Comparison of ENCODE assay signal across 8 cellular contexts in the genomic region with DNA sequence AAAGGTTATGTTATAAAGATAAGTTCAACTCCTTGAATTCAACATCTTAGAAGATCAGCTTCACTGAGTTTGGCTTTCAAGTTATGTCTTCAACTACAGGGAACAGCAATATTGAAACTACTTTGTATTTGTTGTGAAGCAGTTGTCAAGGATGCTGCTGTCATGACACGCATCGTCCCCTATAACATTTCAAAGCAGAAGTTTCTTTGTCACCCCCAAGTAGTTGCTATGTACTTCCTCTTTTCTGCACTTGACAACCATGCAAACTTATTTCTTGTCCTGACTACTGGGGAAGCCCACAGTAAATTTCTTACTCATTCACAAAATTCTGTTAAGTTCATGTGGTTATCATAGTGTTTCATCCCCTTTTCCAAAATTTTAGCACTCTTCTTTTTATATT. TPM values are rescaled to one million over a fixed set of nuclear protein-coding genes. Genes with fewer than 3 reads are reported as not detected.
DNase-seq lines count a peak whose midpoint lies in the region; ATAC-seq and TF ChIP-seq lines count a peak whose summit lies in the region.

No MANE protein-coding gene starts in this region.

- no peaks in the 10 kb centered on the region for H3K9me3 Mint-ChIP-seq in CD4-positive, alpha-beta memory T cell
- no peaks in the 10 kb centered on the region for H3K9me3 Mint-ChIP-seq in T-helper 1 cell treated with Interleukin-12 subunit alpha and Interleukin-12 subunit beta and Interleukin-4 antibody, amounts not matched to agents 30 μg/mL and 1 μg/mL, for 36 hours
- H3K9me3 Mint-ChIP-seq in WTC11 = no peaks in the 10 kb centered on the region

- H3K9me3 ChIP-seq in CD4-positive, alpha-beta memory T cell (ENCODE audit: control insufficient read depth in 1 of 2, low read length in 2 of 2) = no peaks in the 10 kb centered on the region
- H3K9me3 ChIP-seq in lower lobe of right lung = no peaks in the 10 kb centered on the region

- peak overlapping the region; percentile 85 for H3K27ac ChIP-seq in CD4-positive, alpha-beta memory T cell (ENCODE audit: low read depth, low read length)
- H3K27ac ChIP-seq in lower lobe of right lung = peak overlapping the region; percentile 15

- CTCF ChIA-PET in CD4-positive, alpha-beta memory T cell (lab: Charles Lee; ENCODE audit: partially characterized antibody) = interaction anchor here (1.0 to 3.0 kb wide), 6 partner anchors 14 to 126 kb away, joined by 3 to 17 read pairs (median 3); partner anchors contain the start of gene ANTXR2
- CTCF ChIA-PET in WTC11 (lab: Charles Lee) = interaction anchor here (0.7 kb wide), 1 partner anchor 14 kb away, joined by 3 read pairs; the partner anchor contains the start of gene ANTXR2

- POLR2A ChIA-PET in CD4-positive, alpha-beta memory T cell (lab: Charles Lee; ENCODE audit: partially characterized antibody) = interaction anchor here (1.6 to 3.9 kb wide), 3 partner anchors 11 to 144 kb away, joined by 6 to 40 read pairs (median 7); partner anchors contain the start of gene ANTXR2
- POLR2A ChIA-PET in WTC11 (lab: Charles Lee) = no interaction called here

- no peaks in the 10 kb centered on the region for H3K27me3 ChIP-seq in CD4-positive, alpha-beta memory T cell (ENCODE audit: insufficient read depth, low read length)
- no peaks in the 10 kb centered on the region for H3K27me3 ChIP-seq in lower lobe of right lung (ENCODE audit: low read depth)

- H3K27ac Mint-ChIP-seq in CD4-positive, alpha-beta memory T cell = peak overlapping the region; percentile 97 to 100 (median 99)
- peak overlapping the region; percentile 96 for H3K27ac Mint-ChIP-seq in T-helper 1 cell treated with Interleukin-12 subunit alpha and Interleukin-12 subunit beta and Interleukin-4 antibody, amounts not matched to agents 30 μg/mL and 1 μg/mL, for 36 hours
- no peak overlapping the region for H3K27ac Mint-ChIP-seq in WTC11

- H3K27me3 Mint-ChIP-seq in CD4-positive, alpha-beta memory T cell = no peaks in the 10 kb centered on the region
- H3K27me3 Mint-ChIP-seq in T-helper 1 cell treated with Interleukin-12 subunit alpha and Interleukin-12 subunit beta and Interleukin-4 antibody, amounts not matched to agents 30 μg/mL and 1 μg/mL, for 36 hours (ENCODE audit: low read depth) = no peaks in the 10 kb centered on the region
- no peaks in the 10 kb centered on the region for H3K27me3 Mint-ChIP-seq in WTC11 (ENCODE audit: low read depth)

- H3K4me1 ChIP-seq in CD4-positive, alpha-beta memory T cell (ENCODE audit: insufficient read depth, low read length) = peaks cover 65% of the 10 kb centered on the region
- H3K4me1 ChIP-seq in lower lobe of right lung = peaks cover 8% of the 10 kb centered on the region

- peak; percentile 75 to 90 (median 86) for DNase-seq in CD4-positive, alpha-beta memory T cell
- DNase-seq in lower lobe of right lung (no peak), WTC11 (ENCODE audit: low spot score) (no peak), anterior cingulate cortex (lab: John Stamatoyannopoulos, UW) (no peak), COLO668 (lab: John Stamatoyannopoulos, UW; ENCODE audit: unreplicated experiment) (no peak)

- intact Hi-C loops in CD4-positive, alpha-beta memory T cell (cut with micrococcal nuclease) = loop anchor here (1.0 to 5.0 kb wide), 5 partner anchors 15 to 124 kb away; partner anchors contain the start of gene ANTXR2
- intact Hi-C loops in lower lobe of right lung (cut with DNase I) = no loop called here

- H3K36me3 ChIP-seq in CD4-positive, alpha-beta memory T cell (ENCODE audit: insufficient read depth, low read length) = peaks cover 7% of the 10 kb centered on the region
- H3K36me3 ChIP-seq in lower lobe of right lung = peaks cover 17% of the 10 kb centered on the region

- peak overlapping the region; percentile 74 to 95 (median 84) for H3K4me3 Mint-ChIP-seq in CD4-positive, alpha-beta memory T cell
- H3K4me3 Mint-ChIP-seq in T-helper 1 cell treated with Interleukin-12 subunit alpha and Interleukin-12 subunit beta and Interleukin-4 antibody, amounts not matched to agents 30 μg/mL and 1 μg/mL, for 36 hours = peak overlapping the region; percentile 68
- H3K4me3 Mint-ChIP-seq in WTC11 = no peak overlapping the region

- peak overlapping the region in 1 of 2 donors; percentile 13 for H3K4me3 ChIP-seq in CD4-positive, alpha-beta memory T cell (ENCODE audit: low read length in 2 of 2)
- H3K4me3 ChIP-seq in lower lobe of right lung = no peak overlapping the region

- TF ChIP-seq CTCF in lower lobe of right lung (IDR thresholded peaks at IDR 0.05) (no peak), WTC11 (IDR thresholded peaks at IDR 0.05) (no peak)

- H3K4me1 Mint-ChIP-seq in CD4-positive, alpha-beta memory T cell = peaks cover 37 to 79% (median 54%) of the 10 kb centered on the region in 4 donors
- H3K4me1 Mint-ChIP-seq in T-helper 1 cell treated with Interleukin-12 subunit alpha and Interleukin-12 subunit beta and Interleukin-4 antibody, amounts not matched to agents 30 μg/mL and 1 μg/mL, for 36 hours (ENCODE audit: low read depth) = peaks cover 47% of the 10 kb centered on the region
- H3K4me1 Mint-ChIP-seq in WTC11 = peaks cover 18% of the 10 kb centered on the region

- peaks cover 25 to 59% of the 10 kb centered on the region in 2 donors for H3K36me3 Mint-ChIP-seq in CD4-positive, alpha-beta memory T cell
- peaks cover 54% of the 10 kb centered on the region for H3K36me3 Mint-ChIP-seq in T-helper 1 cell treated with Interleukin-12 subunit alpha and Interleukin-12 subunit beta and Interleukin-4 antibody, amounts not matched to agents 30 μg/mL and 1 μg/mL, for 36 hours (ENCODE audit: low read depth)
- no peaks in the 10 kb centered on the region for H3K36me3 Mint-ChIP-seq in WTC11

- ATAC-seq in GM19324 (IDR thresholded peaks at IDR 0.05; ENCODE audit: low FRiP score, unreplicated experiment) (peak; percentile 99), HG03196 (IDR thresholded peaks at IDR 0.05; ENCODE audit: unreplicated experiment) (peak; percentile 99), lower lobe of right lung (peak; percentile 76 to 92), WTC11 (no peak)

TF ChIP-seq in WTC11, 78 proteins besides CTCF, POLR2A, EP300 and RAD21 (continues in another document):
- TF ChIP-seq, protein P1, sequence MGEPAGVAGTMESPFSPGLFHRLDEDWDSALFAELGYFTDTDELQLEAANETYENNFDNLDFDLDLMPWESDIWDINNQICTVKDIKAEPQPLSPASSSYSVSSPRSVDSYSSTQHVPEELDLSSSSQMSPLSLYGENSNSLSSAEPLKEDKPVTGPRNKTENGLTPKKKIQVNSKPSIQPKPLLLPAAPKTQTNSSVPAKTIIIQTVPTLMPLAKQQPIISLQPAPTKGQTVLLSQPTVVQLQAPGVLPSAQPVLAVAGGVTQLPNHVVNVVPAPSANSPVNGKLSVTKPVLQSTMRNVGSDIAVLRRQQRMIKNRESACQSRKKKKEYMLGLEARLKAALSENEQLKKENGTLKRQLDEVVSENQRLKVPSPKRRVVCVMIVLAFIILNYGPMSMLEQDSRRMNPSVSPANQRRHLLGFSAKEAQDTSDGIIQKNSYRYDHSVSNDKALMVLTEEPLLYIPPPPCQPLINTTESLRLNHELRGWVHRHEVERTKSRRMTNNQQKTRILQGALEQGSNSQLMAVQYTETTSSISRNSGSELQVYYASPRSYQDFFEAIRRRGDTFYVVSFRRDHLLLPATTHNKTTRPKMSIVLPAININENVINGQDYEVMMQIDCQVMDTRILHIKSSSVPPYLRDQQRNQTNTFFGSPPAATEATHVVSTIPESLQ (CRISPR knock-in tag; IDR thresholded peaks at IDR 0.05) = no peak
- TF ChIP-seq, protein P2, sequence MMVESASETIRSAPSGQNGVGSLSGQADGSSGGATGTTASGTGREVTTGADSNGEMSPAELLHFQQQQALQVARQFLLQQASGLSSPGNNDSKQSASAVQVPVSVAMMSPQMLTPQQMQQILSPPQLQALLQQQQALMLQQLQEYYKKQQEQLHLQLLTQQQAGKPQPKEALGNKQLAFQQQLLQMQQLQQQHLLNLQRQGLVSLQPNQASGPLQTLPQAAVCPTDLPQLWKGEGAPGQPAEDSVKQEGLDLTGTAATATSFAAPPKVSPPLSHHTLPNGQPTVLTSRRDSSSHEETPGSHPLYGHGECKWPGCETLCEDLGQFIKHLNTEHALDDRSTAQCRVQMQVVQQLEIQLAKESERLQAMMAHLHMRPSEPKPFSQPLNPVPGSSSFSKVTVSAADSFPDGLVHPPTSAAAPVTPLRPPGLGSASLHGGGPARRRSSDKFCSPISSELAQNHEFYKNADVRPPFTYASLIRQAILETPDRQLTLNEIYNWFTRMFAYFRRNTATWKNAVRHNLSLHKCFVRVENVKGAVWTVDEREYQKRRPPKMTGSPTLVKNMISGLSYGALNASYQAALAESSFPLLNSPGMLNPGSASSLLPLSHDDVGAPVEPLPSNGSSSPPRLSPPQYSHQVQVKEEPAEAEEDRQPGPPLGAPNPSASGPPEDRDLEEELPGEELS (CRISPR knock-in tag; IDR thresholded peaks at IDR 0.05) = no peak
- TF ChIP-seq IRF1 (CRISPR knock-in tag; IDR thresholded peaks at IDR 0.05) = no peak
- no peak for TF ChIP-seq SMAD4 (CRISPR knock-in tag; IDR thresholded peaks at IDR 0.05)
- TF ChIP-seq NR3C1 (CRISPR knock-in tag; conservative IDR thresholded peaks at IDR 0.05; ENCODE audit: low read depth) = no peak
- TF ChIP-seq JUN (CRISPR knock-in tag; IDR thresholded peaks at IDR 0.05) = no peak
- no peak for TF ChIP-seq OVOL2 (CRISPR knock-in tag; IDR thresholded peaks at IDR 0.05; ENCODE audit: borderline replicate concordance)
- TF ChIP-seq TEAD4 (CRISPR knock-in tag; IDR thresholded peaks at IDR 0.05) = no peak
- no peak for TF ChIP-seq TP53 (CRISPR knock-in tag; IDR thresholded peaks at IDR 0.05)

RNA-seq across cellular contexts. Expression of gene ANTXR2, which starts 14.3 kb away (rescaled TPM):
- total RNA-seq in CD4-positive, alpha-beta memory T cell = 10 to 100 TPM; 90.1 to 91.6 TPM
- polyA plus RNA-seq in CD4-positive, alpha-beta memory T cell = 10 to 100 TPM; 88.1 to 91.2 TPM
- total RNA-seq in lower lobe of right lung (62.8 TPM), WTC11 (2021) (7.9 to 9.9 TPM (median 9.0 TPM) in 3 replicates)

Comparison
In these comparisons a context has a peak if more than half of its experiments do, and no peak if none do; other contexts are left out.
1. DNase-seq: peak in CD4-positive, alpha-beta memory T cell (5 of 5); none in lower lobe of right lung (single experiment), WTC11 (single experiment), anterior cingulate cortex (0 of 58) and COLO668 (single experiment).